1 cellular context compared by ENCODE assay signal in genomic region chr10:5888843-5889623, GRCh38.
A peak's percentile ranks its signal among the peaks of the same experiment; 100 is the strongest.
TF ChIP-seq lines count a peak whose summit lies in the region.

No MANE protein-coding gene starts in this region.

TF ChIP-seq in GM12878, 131 proteins besides CTCF, POLR2A, EP300 and RAD21 (continued from another document):
- TF ChIP-seq BACH1 (IDR thresholded peaks at IDR 0.05; ENCODE audit: borderline replicate concordance) (peak; percentile 19; the same call in 1 of the 2 replicates), EGR1 (IDR thresholded peaks at IDR 0.05; ENCODE audit: borderline replicate concordance in 1 of 2, low read depth in 2 of 2, low read length in 2 of 2) (peak in 1 of 2 experiments; percentile 82; a peak in 2 of 3 replicates), SMAD1 (IDR thresholded peaks at IDR 0.05; ENCODE audit: low read depth, partially characterized antibody) (no peak), BRCA1 (IDR thresholded peaks at IDR 0.05; ENCODE audit: low read depth, low read length) (no peak), CEBPZ (IDR thresholded peaks at IDR 0.05; ENCODE audit: low read depth, low read length) (no peak), HDGF (IDR thresholded peaks at IDR 0.05) (0 out of 2 replicates have a peak, but pooled peaks have one; percentile 45), SMARCA5 (IDR thresholded peaks at IDR 0.05) (0 out of 2 replicates have a peak, but pooled peaks have one; percentile 58)
